In genomic region chr4:169250796-169251195, GRCh38 we compare ENCODE assay signal across 1 cellular context.
TF ChIP-seq lines count a peak whose summit lies in the region.

No MANE protein-coding gene starts in this region.

TF ChIP-seq in GM12878, 131 proteins besides CTCF, POLR2A, EP300 and RAD21 (continued from another document):
- TF ChIP-seq, protein P1, sequence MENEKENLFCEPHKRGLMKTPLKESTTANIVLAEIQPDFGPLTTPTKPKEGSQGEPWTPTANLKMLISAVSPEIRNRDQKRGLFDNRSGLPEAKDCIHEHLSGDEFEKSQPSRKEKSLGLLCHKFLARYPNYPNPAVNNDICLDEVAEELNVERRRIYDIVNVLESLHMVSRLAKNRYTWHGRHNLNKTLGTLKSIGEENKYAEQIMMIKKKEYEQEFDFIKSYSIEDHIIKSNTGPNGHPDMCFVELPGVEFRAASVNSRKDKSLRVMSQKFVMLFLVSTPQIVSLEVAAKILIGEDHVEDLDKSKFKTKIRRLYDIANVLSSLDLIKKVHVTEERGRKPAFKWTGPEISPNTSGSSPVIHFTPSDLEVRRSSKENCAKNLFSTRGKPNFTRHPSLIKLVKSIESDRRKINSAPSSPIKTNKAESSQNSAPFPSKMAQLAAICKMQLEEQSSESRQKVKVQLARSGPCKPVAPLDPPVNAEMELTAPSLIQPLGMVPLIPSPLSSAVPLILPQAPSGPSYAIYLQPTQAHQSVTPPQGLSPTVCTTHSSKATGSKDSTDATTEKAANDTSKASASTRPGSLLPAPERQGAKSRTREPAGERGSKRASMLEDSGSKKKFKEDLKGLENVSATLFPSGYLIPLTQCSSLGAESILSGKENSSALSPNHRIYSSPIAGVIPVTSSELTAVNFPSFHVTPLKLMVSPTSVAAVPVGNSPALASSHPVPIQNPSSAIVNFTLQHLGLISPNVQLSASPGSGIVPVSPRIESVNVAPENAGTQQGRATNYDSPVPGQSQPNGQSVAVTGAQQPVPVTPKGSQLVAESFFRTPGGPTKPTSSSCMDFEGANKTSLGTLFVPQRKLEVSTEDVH (IDR thresholded peaks at IDR 0.05; ENCODE audit: low read depth, partially characterized antibody), result no peak
- TF ChIP-seq WRNIP1 (IDR thresholded peaks at IDR 0.05; ENCODE audit: borderline replicate concordance, low read depth, low read length) (no peak), NFYA (IDR thresholded peaks at IDR 0.05; ENCODE audit: borderline replicate concordance, low read depth, low read length) (no peak), TBL1XR1 (IDR thresholded peaks at IDR 0.05; ENCODE audit: low read depth, low read length) (no peak)
TF ChIP-seq in GM12878: peak in this region for 0.
